ENCODE assay signal across 1 cellular context in genomic region chr2:3527886-3528785, GRCh38.
TF ChIP-seq lines count a peak whose summit lies in the region.

No MANE protein-coding gene starts in this region.

TF ChIP-seq in GM12891, 5 proteins besides CTCF, POLR2A, EP300 and RAD21:
- no peak for TF ChIP-seq TAF1 (IDR thresholded peaks at IDR 0.05; ENCODE audit: low read depth, low read length)
- no peak for TF ChIP-seq POLR2AphosphoS5 (IDR thresholded peaks at IDR 0.05; ENCODE audit: low read depth, low read length)
- TF ChIP-seq SPI1 (IDR thresholded peaks at IDR 0.05; ENCODE audit: low read depth, low read length): no peak
- no peak for TF ChIP-seq POU2F2 (IDR thresholded peaks at IDR 0.05; ENCODE audit: low read depth, low read length)
- TF ChIP-seq PAX5 (IDR thresholded peaks at IDR 0.05; ENCODE audit: insufficient read depth, low read length, severe bottlenecking): no peak
TF ChIP-seq in GM12891: peak in this region for 0.
